ENCODE assay signal across 1 cellular context in the genomic region with DNA sequence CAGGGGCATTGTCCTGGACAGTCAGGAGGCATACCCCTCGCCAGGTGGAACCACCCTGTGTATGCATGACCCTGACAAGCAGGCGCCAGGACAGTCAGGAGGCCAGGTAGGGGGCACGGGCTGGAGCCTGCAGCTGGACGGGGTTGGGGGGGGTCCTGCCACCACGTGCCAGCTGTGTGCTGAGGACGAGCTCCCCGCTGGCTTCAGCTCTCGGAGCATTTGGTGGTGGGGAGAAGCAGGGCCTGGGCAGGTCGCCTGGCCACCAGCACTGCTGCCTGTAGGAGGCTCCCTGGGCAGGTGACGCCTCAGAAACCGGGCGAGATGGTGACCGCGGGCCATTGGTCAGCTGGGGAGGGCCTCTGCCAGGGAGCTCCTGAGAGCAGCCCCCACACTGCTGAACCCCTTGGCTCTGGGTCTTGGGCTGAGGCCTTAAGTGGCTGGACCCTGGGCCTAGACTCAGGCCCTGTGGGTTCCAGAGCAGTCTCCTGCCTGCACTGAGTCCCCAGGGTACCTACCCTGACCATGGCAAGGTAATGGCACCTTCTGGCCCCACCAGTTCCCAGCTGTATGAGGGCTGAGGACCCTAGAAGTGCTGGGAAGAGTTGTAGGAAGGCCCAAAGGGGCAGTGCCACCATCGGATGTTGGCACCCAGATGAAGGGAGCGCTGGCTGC.
TF ChIP-seq lines count a peak whose summit lies in the region.

No MANE protein-coding gene starts in this region.

TF ChIP-seq in K562, 482 proteins besides CTCF, POLR2A, EP300 and RAD21:
- TF ChIP-seq COPS2 (conservative IDR thresholded peaks at IDR 0.05) (no peak), ZNF408 (CRISPR knock-in tag; IDR thresholded peaks at IDR 0.05; ENCODE audit: low read depth) (no peak), YBX1 (IDR thresholded peaks at IDR 0.05) (no peak), ZNF830 (CRISPR knock-in tag; IDR thresholded peaks at IDR 0.05) (no peak), ZNF436 (CRISPR knock-in tag; IDR thresholded peaks at IDR 0.05) (no peak), RNF2 (IDR thresholded peaks at IDR 0.05) (no peak), CTBP1 (IDR thresholded peaks at IDR 0.05; ENCODE audit: borderline replicate concordance) (no peak), SIN3B (IDR thresholded peaks at IDR 0.05; ENCODE audit: low read depth) (no peak), FOXM1 (IDR thresholded peaks at IDR 0.05; ENCODE audit: low read depth) (no peak), FOXM1 (CRISPR knock-in tag; IDR thresholded peaks at IDR 0.05; ENCODE audit: low read depth) (no peak), ZNF324 (CRISPR knock-in tag; IDR thresholded peaks at IDR 0.05) (no peak), SFPQ (IDR thresholded peaks at IDR 0.05; ENCODE audit: low read depth, low read length) (no peak), STAG1 (CRISPR knock-in tag; IDR thresholded peaks at IDR 0.05; ENCODE audit: borderline replicate concordance) (no peak), SMARCC2 (IDR thresholded peaks at IDR 0.05; ENCODE audit: low read depth) (no peak)
- TF ChIP-seq, protein P1, sequence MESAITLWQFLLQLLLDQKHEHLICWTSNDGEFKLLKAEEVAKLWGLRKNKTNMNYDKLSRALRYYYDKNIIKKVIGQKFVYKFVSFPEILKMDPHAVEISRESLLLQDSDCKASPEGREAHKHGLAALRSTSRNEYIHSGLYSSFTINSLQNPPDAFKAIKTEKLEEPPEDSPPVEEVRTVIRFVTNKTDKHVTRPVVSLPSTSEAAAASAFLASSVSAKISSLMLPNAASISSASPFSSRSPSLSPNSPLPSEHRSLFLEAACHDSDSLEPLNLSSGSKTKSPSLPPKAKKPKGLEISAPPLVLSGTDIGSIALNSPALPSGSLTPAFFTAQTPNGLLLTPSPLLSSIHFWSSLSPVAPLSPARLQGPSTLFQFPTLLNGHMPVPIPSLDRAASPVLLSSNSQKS (CRISPR knock-in tag; IDR thresholded peaks at IDR 0.05): no peak
- TF ChIP-seq, protein P2, sequence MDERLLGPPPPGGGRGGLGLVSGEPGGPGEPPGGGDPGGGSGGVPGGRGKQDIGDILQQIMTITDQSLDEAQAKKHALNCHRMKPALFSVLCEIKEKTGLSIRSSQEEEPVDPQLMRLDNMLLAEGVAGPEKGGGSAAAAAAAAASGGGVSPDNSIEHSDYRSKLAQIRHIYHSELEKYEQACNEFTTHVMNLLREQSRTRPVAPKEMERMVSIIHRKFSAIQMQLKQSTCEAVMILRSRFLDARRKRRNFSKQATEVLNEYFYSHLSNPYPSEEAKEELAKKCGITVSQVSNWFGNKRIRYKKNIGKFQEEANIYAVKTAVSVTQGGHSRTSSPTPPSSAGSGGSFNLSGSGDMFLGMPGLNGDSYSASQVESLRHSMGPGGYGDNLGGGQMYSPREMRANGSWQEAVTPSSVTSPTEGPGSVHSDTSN (CRISPR knock-in tag; IDR thresholded peaks at IDR 0.05; ENCODE audit: low read depth): no peak
- TF ChIP-seq, protein P2 (tag; conservative IDR thresholded peaks at IDR 0.05; ENCODE audit: low read depth): no peak
